Comparison of ENCODE assay signal across 3 cellular contexts in the genomic region with DNA sequence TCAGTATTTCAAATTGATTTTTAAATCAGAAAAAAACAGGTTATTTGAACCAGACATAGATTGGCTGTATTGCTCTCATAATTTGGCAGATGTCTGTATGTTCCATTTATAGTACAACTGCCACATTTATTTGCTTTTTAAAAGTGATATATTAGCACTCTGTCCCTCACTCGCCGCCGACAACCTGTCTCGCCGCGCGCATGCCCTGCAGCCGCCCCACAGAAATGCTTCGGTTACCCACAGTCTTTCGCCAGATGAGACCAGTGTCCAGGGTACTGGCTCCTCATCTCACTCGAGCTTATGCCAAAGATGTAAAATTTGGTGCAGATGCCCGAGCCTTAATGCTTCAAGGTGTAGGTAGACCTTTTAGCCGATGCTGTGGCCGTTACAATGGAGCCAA.
"Had no signal": no experiment of that assay in that cellular context is flagged by ENCODE, and none has a peak within 500 bp of the region (broad histone marks: within the 10 kb centered on the region; RNA-seq: fewer than 3 reads in every experiment).

No MANE protein-coding gene starts in this region.

- H3K4me3 ChIP-seq: GM12878 had no signal

- DNase-seq: GDM1, GF-D8 had no signal

- ATAC-seq: GM12878 had no signal
